Comparison of ENCODE assay signal across 2 cellular contexts in the genomic region with DNA sequence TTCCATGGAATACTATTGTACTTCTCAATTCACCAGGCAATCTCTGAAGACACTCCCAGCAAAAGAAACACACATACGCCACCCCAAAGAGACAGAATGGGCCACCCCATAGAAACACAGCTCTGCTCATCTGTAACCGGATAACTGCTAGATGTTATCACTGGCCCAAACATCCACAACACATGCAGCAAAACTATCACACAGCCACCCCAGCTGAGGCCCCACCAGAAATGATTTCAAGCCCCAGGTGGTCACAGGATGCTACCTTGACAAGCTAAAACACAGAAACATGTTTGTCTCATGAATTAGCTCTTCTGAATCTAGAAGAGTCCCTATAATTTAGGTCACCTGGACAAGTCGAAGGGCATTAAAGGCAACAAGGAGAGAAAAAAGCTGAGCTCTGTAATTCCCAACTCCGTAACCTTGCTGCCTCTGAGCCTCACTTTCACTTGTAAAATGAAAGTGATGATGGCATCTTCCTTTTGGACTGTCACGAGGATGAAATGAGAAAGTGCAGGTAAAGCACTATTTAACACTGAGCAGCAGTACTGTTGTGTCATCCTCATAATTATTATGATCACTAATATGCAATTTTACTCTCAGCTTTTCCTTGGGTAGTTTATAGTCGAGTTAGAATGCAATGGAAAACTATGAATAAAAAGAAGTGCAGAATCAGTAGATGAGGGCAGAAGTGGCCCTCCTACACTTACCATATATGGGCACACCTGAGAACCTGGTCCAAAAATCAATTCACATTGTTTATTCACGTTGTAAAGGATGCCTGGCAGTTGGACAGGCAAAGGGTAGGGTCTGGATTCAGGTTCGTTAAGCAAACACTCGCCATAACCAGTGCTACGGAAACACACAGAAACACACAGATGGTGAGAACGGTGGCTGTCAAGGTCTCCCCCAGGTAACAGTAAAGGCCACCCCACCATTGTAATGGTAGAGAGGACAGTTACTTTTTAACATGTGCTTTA.
A peak's percentile ranks its signal among the peaks of the same experiment; 100 is the strongest.
TF ChIP-seq lines count a peak whose summit lies in the region.

No MANE protein-coding gene starts in this region.

TF ChIP-seq in HepG2, 621 proteins besides CTCF, POLR2A, EP300 and RAD21:
- TF ChIP-seq SRF (IDR thresholded peaks at IDR 0.05; ENCODE audit: low read depth, low read length), result peak; percentile 49; the same call in 1 of the 2 replicates
- TF ChIP-seq SP4 (CRISPR knock-in tag; IDR thresholded peaks at IDR 0.05), result no peak

TF ChIP-seq in H1, 55 proteins besides CTCF, POLR2A, EP300 and RAD21:
- no peak for TF ChIP-seq POLR2AphosphoS5 (IDR thresholded peaks at IDR 0.05; ENCODE audit: low read depth, low read length)
- peak; percentile 24; the same call in 1 of the 2 replicates for TF ChIP-seq SRF (IDR thresholded peaks at IDR 0.05; ENCODE audit: low read depth, low read length)
